Comparison of ENCODE assay signal across 18 cellular contexts in the genomic region with DNA sequence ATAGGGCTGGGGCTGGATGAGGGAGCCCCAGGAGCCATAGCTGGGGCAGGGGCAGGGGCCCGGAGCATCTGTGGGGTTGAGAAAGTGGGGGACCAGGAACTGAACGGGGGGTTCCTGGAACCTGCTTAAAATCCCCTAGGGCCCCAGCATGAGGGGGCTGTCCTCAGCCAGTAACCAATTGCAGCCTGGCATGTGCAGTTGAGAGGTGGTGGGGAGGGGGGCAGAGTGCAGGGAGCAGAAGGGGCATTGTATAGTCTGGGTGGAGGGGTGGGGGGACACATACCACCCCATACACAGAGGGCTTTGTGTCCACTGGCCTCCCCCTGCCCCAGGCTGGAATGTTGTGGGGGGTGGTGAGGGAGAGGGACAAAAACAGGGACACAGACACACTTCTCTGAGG. TPM values are rescaled to one million over a fixed set of nuclear protein-coding genes. Genes with fewer than 3 reads are reported as not detected.
DNase-seq lines count a peak whose midpoint lies in the region; ATAC-seq and TF ChIP-seq lines count a peak whose summit lies in the region.
"Had no signal": no experiment of that assay in that cellular context is flagged by ENCODE, and none has a peak within 500 bp of the region (broad histone marks: within the 10 kb centered on the region; RNA-seq: fewer than 3 reads in every experiment).

A gene (minus strand): TSS at position 101 of the 400 bp plus-strand sequence. CDS start 63 bp downstream, at position 38.

- CTCF ChIA-PET in HEK293T (lab: Yijun Ruan, JAX) = no interaction called here

- H3K36me3 ChIP-seq in BLaER1 treated with 17β-estradiol and CSF1 and Interleukin-3, amounts not matched to agents 10 nM and 100 nM = no peaks in the 10 kb centered on the region
- no peaks in the 10 kb centered on the region for H3K36me3 ChIP-seq in mesodermal cell (ENCODE audit: control insufficient read depth, insufficient read depth, low read length)

- peaks cover 51% of the 10 kb centered on the region for H3K4me1 Mint-ChIP-seq in stimulated activated memory B cell treated with anti-CD40 and anti-IgM and Interleukin-4, amounts not matched to agents 10 μg/mL and 1 μg/mL and 100 μg/mL, for 72 hours

- H3K27ac Mint-ChIP-seq in stimulated activated memory B cell treated with anti-CD40 and anti-IgM and Interleukin-4, amounts not matched to agents 10 μg/mL and 1 μg/mL and 100 μg/mL, for 72 hours = peak within 1 kb of the TSS; percentile 2

- H3K27me3 Mint-ChIP-seq in stimulated activated memory B cell treated with anti-CD40 and anti-IgM and Interleukin-4, amounts not matched to agents 10 μg/mL and 1 μg/mL and 100 μg/mL, for 72 hours = no peaks in the 10 kb centered on the region
- H3K27me3 Mint-ChIP-seq: CD4-positive, alpha-beta memory T cell had no signal

- DNase-seq in NCI-H460 (ENCODE audit: extremely low read depth, low read depth) (no peak), kidney tubule cell (ENCODE audit: low spot score) (no peak), NCI-H2029 treated with DMSO at 0.1 percent for 48 hours (lab: John Stamatoyannopoulos, UW) (no peak), HEK293T (ENCODE audit: extremely low spot score) (no peak)
- DNase-seq: Calu3; CD4-positive, alpha-beta memory T cell; DMS79; KBM-7; NCI-H1048; NCI-H146; NCI-H2081 treated with DMSO at 0.1 percent for 48 hours; NCI-H2227 treated with DMSO at 0.1 percent for 48 hours; NCI-H69; Right ventricle myocardium superior had no signal

- no peak for ATAC-seq in stimulated activated memory B cell treated with anti-CD40 and anti-IgM and Interleukin-4, amounts not matched to agents 10 μg/mL and 1 μg/mL and 100 μg/mL, for 72 hours

- peaks cover 38 to 56% (median 47%) of the 10 kb centered on the region in 10 experiments for H3K4me1 ChIP-seq in BLaER1 treated with 17β-estradiol and CSF1 and Interleukin-3, amounts not matched to agents 10 nM and 100 nM
- H3K4me1 ChIP-seq in mesodermal cell (ENCODE audit: control insufficient read depth, insufficient read depth, low read length, poor library complexity, severe bottlenecking) = peaks cover 6% of the 10 kb centered on the region

- H3K9ac ChIP-seq in BLaER1 treated with 17β-estradiol and CSF1 and Interleukin-3, amounts not matched to agents 10 nM and 100 nM = no peak within 1 kb of the TSS

- no peaks in the 10 kb centered on the region for H3K9me3 ChIP-seq in BLaER1 treated with 17β-estradiol and CSF1 and Interleukin-3, amounts not matched to agents 10 nM and 100 nM (replicated peaks in 1 of 11)
- no peaks in the 10 kb centered on the region for H3K9me3 ChIP-seq in mesodermal cell (ENCODE audit: control insufficient read depth, low read length)

- no peaks in the 10 kb centered on the region for H3K9me3 Mint-ChIP-seq in stimulated activated memory B cell treated with anti-CD40 and anti-IgM and Interleukin-4, amounts not matched to agents 10 μg/mL and 1 μg/mL and 100 μg/mL, for 72 hours
- H3K9me3 Mint-ChIP-seq: CD4-positive, alpha-beta memory T cell had no signal

- H3K4me3 ChIP-seq in BLaER1 treated with 17β-estradiol and CSF1 and Interleukin-3, amounts not matched to agents 10 nM and 100 nM = no peak within 1 kb of the TSS
- no peak within 1 kb of the TSS for H3K4me3 ChIP-seq in mesodermal cell (ENCODE audit: extremely low read depth, insufficient read depth, low read length, poor library complexity, severe bottlenecking)
- H3K4me3 ChIP-seq: SK-N-MC had no signal

- WGBS in mesodermal cell (ENCODE audit: insufficient coverage in 2 of 2), 2 experiments = 56% methylated on average over 2 of the region's 2 CpGs; no CpG with 5 or more reads in 1 of the 2 experiments

- peak within 1 kb of the TSS in 10 of 11 experiments; percentile 6 to 100 (median 68); a peak in 17 of 22 replicates for H3K4me2 ChIP-seq in BLaER1 treated with 17β-estradiol and CSF1 and Interleukin-3, amounts not matched to agents 10 nM and 100 nM

- no peaks in the 10 kb centered on the region for H3K27me3 ChIP-seq in BLaER1 treated with 17β-estradiol and CSF1 and Interleukin-3, amounts not matched to agents 10 nM and 100 nM

- peak within 1 kb of the TSS in 2 of 11 experiments; percentile 91 to 93; a peak in 5 of 22 replicates for H3K27ac ChIP-seq in BLaER1 treated with 17β-estradiol and CSF1 and Interleukin-3, amounts not matched to agents 10 nM and 100 nM
- H3K27ac ChIP-seq in mesodermal cell (ENCODE audit: low read depth, low read length, severe bottlenecking) = peak within 1 kb of the TSS; percentile 5
- H3K27ac ChIP-seq: SK-N-MC had no signal

- no peaks in the 10 kb centered on the region for H3K36me3 Mint-ChIP-seq in stimulated activated memory B cell treated with anti-CD40 and anti-IgM and Interleukin-4, amounts not matched to agents 10 μg/mL and 1 μg/mL and 100 μg/mL, for 72 hours

- no peaks in the 10 kb centered on the region for H4K20me1 ChIP-seq in BLaER1 treated with 17β-estradiol and CSF1 and Interleukin-3, amounts not matched to agents 10 nM and 100 nM

- POLR2A ChIA-PET in HEK293T (lab: Yijun Ruan, JAX) = interaction anchor here (1.4 kb wide), 1 partner anchor 108 kb away, joined by 4 read pairs; a partner anchor contains a TSS

- no peak within 1 kb of the TSS for H3K4me3 Mint-ChIP-seq in stimulated activated memory B cell treated with anti-CD40 and anti-IgM and Interleukin-4, amounts not matched to agents 10 μg/mL and 1 μg/mL and 100 μg/mL, for 72 hours

TF ChIP-seq in HEK293T, 16 proteins besides CTCF, POLR2A, EP300 and RAD21:
- TF ChIP-seq ZNF384 (IDR thresholded peaks at IDR 0.05) = no peak
- TF ChIP-seq HDGF (IDR thresholded peaks at IDR 0.05; ENCODE audit: borderline replicate concordance) = no peak
- TF ChIP-seq SUZ12 (IDR thresholded peaks at IDR 0.05) = no peak
- TF ChIP-seq ARNT (IDR thresholded peaks at IDR 0.05) = no peak
- TF ChIP-seq BHLHE40 (IDR thresholded peaks at IDR 0.05; ENCODE audit: borderline replicate concordance) = no peak
- TF ChIP-seq, protein P1, sequence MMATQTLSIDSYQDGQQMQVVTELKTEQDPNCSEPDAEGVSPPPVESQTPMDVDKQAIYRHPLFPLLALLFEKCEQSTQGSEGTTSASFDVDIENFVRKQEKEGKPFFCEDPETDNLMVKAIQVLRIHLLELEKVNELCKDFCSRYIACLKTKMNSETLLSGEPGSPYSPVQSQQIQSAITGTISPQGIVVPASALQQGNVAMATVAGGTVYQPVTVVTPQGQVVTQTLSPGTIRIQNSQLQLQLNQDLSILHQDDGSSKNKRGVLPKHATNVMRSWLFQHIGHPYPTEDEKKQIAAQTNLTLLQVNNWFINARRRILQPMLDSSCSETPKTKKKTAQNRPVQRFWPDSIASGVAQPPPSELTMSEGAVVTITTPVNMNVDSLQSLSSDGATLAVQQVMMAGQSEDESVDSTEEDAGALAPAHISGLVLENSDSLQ (IDR thresholded peaks at IDR 0.05) = no peak
- no peak for TF ChIP-seq CTBP1 (IDR thresholded peaks at IDR 0.05; ENCODE audit: borderline replicate concordance)
- TF ChIP-seq TARDBP (IDR thresholded peaks at IDR 0.05) = no peak
- no peak for TF ChIP-seq FOXA1 (IDR thresholded peaks at IDR 0.05)
- TF ChIP-seq LEF1 (IDR thresholded peaks at IDR 0.05; ENCODE audit: borderline replicate concordance) = no peak
- TF ChIP-seq L3MBTL2 (conservative IDR thresholded peaks at IDR 0.05) = no peak
- TF ChIP-seq FOXK2 (IDR thresholded peaks at IDR 0.05) = no peak
- TF ChIP-seq NFRKB (IDR thresholded peaks at IDR 0.05) = no peak

RNA-seq across cellular contexts. Expression of the gene that starts here (rescaled TPM):
- total RNA-seq in NCI-H460 (2014; rRNA removed; shearing (Covaris generic)) = 54.3 and 54.9 TPM in 2 replicates
- polyA plus RNA-seq in NCI-H460 (2014; cell fraction: nucleus; rRNA removed) = 38.8 and 53.9 TPM in 2 replicates
- 7.8 TPM for polyA plus RNA-seq in mesodermal cell (2013, experiment 1 of 2)
- polyA plus RNA-seq in mesodermal cell (2013, experiment 2 of 2) = 8.1 TPM
